In genomic region chr12:111819191-111820158, GRCh38 we compare ENCODE assay signal across 18 cellular contexts. TPM values are rescaled to one million over a fixed set of nuclear protein-coding genes. Genes with fewer than 3 reads are reported as not detected.
DNase-seq lines count a peak whose midpoint lies in the region; ATAC-seq, FAIRE-seq and TF ChIP-seq lines count a peak whose summit lies in the region.
"Had no signal": no experiment of that assay in that cellular context is flagged by ENCODE, and none has a peak within 500 bp of the region (broad histone marks: within the 10 kb centered on the region; RNA-seq: fewer than 3 reads in every experiment).

No MANE protein-coding gene starts in this region.

- H3K9me3 Mint-ChIP-seq in natural killer cell treated with Interleukin-12 subunit alpha and Interleukin-12 subunit beta and Interleukin-15 and Interleukin-18, amount 100 ng/mL, for 72 hours, result no peaks in the 10 kb centered on the region
- H3K9me3 Mint-ChIP-seq: activated CD4-positive, alpha-beta T cell treated with anti-CD3 and anti-CD28 coated beads, Interleukin-2, amount 10 ng/mL, durations not matched to agents 24 days and 14 days; activated T-cell treated with anti-CD3 and anti-CD28 coated beads, Interleukin-2, amount 50 U/mL, for 4 hours; central memory CD8-positive, alpha-beta T cell had no signal

- H3K27ac Mint-ChIP-seq in natural killer cell treated with Interleukin-12 subunit alpha and Interleukin-12 subunit beta and Interleukin-15 and Interleukin-18, amount 100 ng/mL, for 72 hours, result no peak overlapping the region
- H3K27ac Mint-ChIP-seq: activated CD4-positive, alpha-beta T cell treated with anti-CD3 and anti-CD28 coated beads, Interleukin-2, amount 10 ng/mL, durations not matched to agents 24 days and 14 days; CD4-positive, CD25-positive, alpha-beta regulatory T cell had no signal

- no peak for FAIRE-seq in bronchial epithelial cell (lab: Jason Lieb, UNC)
- FAIRE-seq: kidney had no signal

- intact Hi-C loops in body of pancreas (cut with DNase I), result loop anchor here (10.0 kb wide), 1 partner anchor 65 kb away; no protein-coding TSS in a partner anchor

- H3K4me1 ChIP-seq in body of pancreas, result no peaks in the 10 kb centered on the region
- H3K4me1 ChIP-seq: prostate gland had no signal

- TF ChIP-seq POLR2A in body of pancreas (IDR thresholded peaks at IDR 0.05), result no peak

- peak; percentile 49 for DNase-seq in HT-29 (ENCODE audit: low spot score)
- DNase-seq in NCI-H2081 (lab: John Stamatoyannopoulos, UW), result peak; percentile 33 to 86
- peak; percentile 55 for DNase-seq in bronchial epithelial cell (ENCODE audit: low read depth)
- peak; percentile 43 for DNase-seq in renal cortical epithelial cell (ENCODE audit: low read depth)
- DNase-seq in natural killer cell treated with Interleukin-12 subunit alpha and Interleukin-12 subunit beta and Interleukin-15 and Interleukin-18, amount 100 ng/mL, for 72 hours (ENCODE audit: low spot score), result no peak
- no peak for DNase-seq in 8988T
- no peak for DNase-seq in body of pancreas
- DNase-seq: activated CD4-positive, alpha-beta T cell treated with anti-CD3 and anti-CD28 coated beads, Interleukin-2, amount 10 ng/mL, durations not matched to agents 24 days and 14 days; activated T-cell treated with anti-CD3 and anti-CD28 coated beads, Interleukin-2, amount 50 U/mL, for 4 hours; CD4-positive, CD25-positive, alpha-beta regulatory T cell; kidney; stimulated activated CD4-positive, alpha-beta T cell treated with anti-CD3 and anti-CD28 coated beads, Interleukin-1b, Interleukin-23, amount 100 ng/mL, for 48 hours; stimulated activated CD8-positive, alpha-beta memory T cell treated with anti-CD3 and anti-CD28 coated beads, Interleukin-4, amount 100 ng/mL, for 48 hours; T1000; thyroid gland had no signal

- no peak overlapping the region for H3K4me3 Mint-ChIP-seq in natural killer cell treated with Interleukin-12 subunit alpha and Interleukin-12 subunit beta and Interleukin-15 and Interleukin-18, amount 100 ng/mL, for 72 hours
- H3K4me3 Mint-ChIP-seq: activated CD4-positive, alpha-beta T cell treated with anti-CD3 and anti-CD28 coated beads, Interleukin-2, amount 10 ng/mL, durations not matched to agents 24 days and 14 days; activated T-cell treated with anti-CD3 and anti-CD28 coated beads, Interleukin-2, amount 50 U/mL, for 4 hours; CD4-positive, CD25-positive, alpha-beta regulatory T cell; central memory CD8-positive, alpha-beta T cell had no signal

- no peaks in the 10 kb centered on the region for H3K4me1 Mint-ChIP-seq in natural killer cell treated with Interleukin-12 subunit alpha and Interleukin-12 subunit beta and Interleukin-15 and Interleukin-18, amount 100 ng/mL, for 72 hours (ENCODE audit: low read depth in 2 of 2)
- H3K4me1 Mint-ChIP-seq: central memory CD8-positive, alpha-beta T cell had no signal

- TF ChIP-seq CTCF in bronchial epithelial cell (IDR thresholded peaks at IDR 0.05; ENCODE audit: insufficient read depth, low read length, severe bottlenecking) (no peak), body of pancreas (IDR thresholded peaks at IDR 0.05) (no peak)

- H3K4me3 ChIP-seq in bronchial epithelial cell (ENCODE audit: low read depth, low read length), result no peak overlapping the region
- H3K4me3 ChIP-seq in body of pancreas, result no peak overlapping the region
- H3K4me3 ChIP-seq: prostate gland, thyroid gland had no signal

- H3K36me3 ChIP-seq in bronchial epithelial cell (ENCODE audit: control insufficient read depth, insufficient read depth, low read length) (no peaks in the 10 kb centered on the region), body of pancreas (replicated peaks in 1 of 2; ENCODE audit: insufficient read depth in 1 of 2, low read depth in 2 of 2) (no peaks in the 10 kb centered on the region)
- H3K36me3 ChIP-seq: prostate gland, thyroid gland had no signal

- H3K9me3 ChIP-seq in body of pancreas, result no peaks in the 10 kb centered on the region
- H3K9me3 ChIP-seq: prostate gland, thyroid gland had no signal

- peaks cover 9 to 21% of the 10 kb centered on the region in 2 donors for H3K27me3 Mint-ChIP-seq in natural killer cell treated with Interleukin-12 subunit alpha and Interleukin-12 subunit beta and Interleukin-15 and Interleukin-18, amount 100 ng/mL, for 72 hours

- H3K27me3 ChIP-seq in bronchial epithelial cell (ENCODE audit: control insufficient read depth, insufficient read depth, low read length) (no peaks in the 10 kb centered on the region), body of pancreas (no peaks in the 10 kb centered on the region)
- H3K27me3 ChIP-seq: thyroid gland had no signal

- no peaks in the 10 kb centered on the region for H3K36me3 Mint-ChIP-seq in natural killer cell treated with Interleukin-12 subunit alpha and Interleukin-12 subunit beta and Interleukin-15 and Interleukin-18, amount 100 ng/mL, for 72 hours
- H3K36me3 Mint-ChIP-seq: CD4-positive, CD25-positive, alpha-beta regulatory T cell had no signal

- H3K27ac ChIP-seq in body of pancreas, result no peak overlapping the region
- H3K27ac ChIP-seq: prostate gland, thyroid gland had no signal

- WGBS in body of pancreas, 2 donors, result 70 to 81% methylated on average over 6 of the region's 6 CpGs

- ATAC-seq in natural killer cell treated with Interleukin-12 subunit alpha and Interleukin-12 subunit beta and Interleukin-15 and Interleukin-18, amount 100 ng/mL, for 72 hours, result no peak
- no peak for ATAC-seq in body of pancreas
- ATAC-seq: activated T-cell treated with anti-CD3 and anti-CD28 coated beads, Interleukin-2, amount 50 U/mL, for 4 hours had no signal

RNA-seq across cellular contexts. Expression of gene MAPKAPK5, which starts 22.6 kb away (rescaled TPM):
- total RNA-seq in HT-29 (2014; rRNA removed; shearing (Covaris generic)), result 87.7 and 117 TPM in 2 replicates
- total RNA-seq in bronchial epithelial cell, result 43.3 and 45.5 TPM in 2 replicates
- 42.5 and 46.4 TPM in 2 replicates for total RNA-seq in renal cortical epithelial cell
- total RNA-seq in natural killer cell treated with Interleukin-12 subunit alpha and Interleukin-12 subunit beta and Interleukin-15 and Interleukin-18, amount 100 ng/mL, for 72 hours, result 10 to 100 TPM; 64.3 to 84.2 TPM
- total RNA-seq in body of pancreas, result 10 to 100 TPM; 17.1 to 43.2 TPM

RNA-seq across cellular contexts. Expression of gene ALDH2, which starts 52.7 kb away (rescaled TPM):
- 70.9 and 94.6 TPM in 2 replicates for total RNA-seq in HT-29 (2014; rRNA removed; shearing (Covaris generic))
- total RNA-seq in bronchial epithelial cell (41.9 and 106 TPM in 2 replicates), renal cortical epithelial cell (18.7 and 23.4 TPM in 2 replicates), body of pancreas (10 to 100 TPM; 48.8 to 57.3 TPM)
- total RNA-seq in natural killer cell treated with Interleukin-12 subunit alpha and Interleukin-12 subunit beta and Interleukin-15 and Interleukin-18, amount 100 ng/mL, for 72 hours, result not detected
- total RNA-seq: MCF 10A had no signal

Comparison
In these comparisons a context has a peak if more than half of its experiments do, and no peak if none do; other contexts are left out.
1. DNase-seq: peak in HT-29 (single experiment), NCI-H2081 (2 of 2), bronchial epithelial cell (single experiment) and renal cortical epithelial cell (single experiment); none in natural killer cell treated with Interleukin-12 subunit alpha and Interleukin-12 subunit beta and Interleukin-15 and Interleukin-18, amount 100 ng/mL, for 72 hours (single experiment), 8988T (single experiment) and body of pancreas (0 of 4).
2. RNA of gene ALDH2, which starts 52.7 kb away (total RNA-seq): 70.9 to 94.6 TPM in HT-29, 48.8 to 57.3 TPM in body of pancreas, 41.9 to 106 TPM in bronchial epithelial cell and 18.7 to 23.4 TPM in renal cortical epithelial cell; not detected in natural killer cell treated with Interleukin-12 subunit alpha and Interleukin-12 subunit beta and Interleukin-15 and Interleukin-18, amount 100 ng/mL, for 72 hours; every median in the first group is over 10 times any median in the second.